Comparison of ENCODE assay signal across 1 cellular context in the genomic region with DNA sequence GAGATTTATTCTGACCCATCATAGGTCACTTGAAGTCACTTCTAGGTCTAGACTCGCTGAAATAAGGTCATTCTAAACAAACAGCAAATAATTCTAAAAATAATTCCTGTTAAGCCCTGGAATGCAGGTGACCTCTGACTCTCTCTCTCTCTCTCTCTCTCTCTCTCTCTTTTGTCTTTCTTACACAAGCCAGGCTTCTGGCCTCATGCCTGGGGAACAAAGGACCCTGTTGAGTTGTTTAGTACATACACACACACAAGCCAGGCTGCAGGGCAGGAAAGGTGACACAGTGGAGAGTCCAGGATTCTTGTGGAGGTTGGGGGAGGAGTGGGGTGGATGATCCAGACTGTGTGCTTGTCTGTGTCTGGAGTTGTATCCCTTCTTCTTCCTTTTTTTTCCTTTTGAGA.
TF ChIP-seq lines count a peak whose summit lies in the region.

No MANE protein-coding gene starts in this region.

TF ChIP-seq in HepG2, 621 proteins besides CTCF, POLR2A, EP300 and RAD21 (continued from another document and continues in another):
- TF ChIP-seq, protein P1, sequence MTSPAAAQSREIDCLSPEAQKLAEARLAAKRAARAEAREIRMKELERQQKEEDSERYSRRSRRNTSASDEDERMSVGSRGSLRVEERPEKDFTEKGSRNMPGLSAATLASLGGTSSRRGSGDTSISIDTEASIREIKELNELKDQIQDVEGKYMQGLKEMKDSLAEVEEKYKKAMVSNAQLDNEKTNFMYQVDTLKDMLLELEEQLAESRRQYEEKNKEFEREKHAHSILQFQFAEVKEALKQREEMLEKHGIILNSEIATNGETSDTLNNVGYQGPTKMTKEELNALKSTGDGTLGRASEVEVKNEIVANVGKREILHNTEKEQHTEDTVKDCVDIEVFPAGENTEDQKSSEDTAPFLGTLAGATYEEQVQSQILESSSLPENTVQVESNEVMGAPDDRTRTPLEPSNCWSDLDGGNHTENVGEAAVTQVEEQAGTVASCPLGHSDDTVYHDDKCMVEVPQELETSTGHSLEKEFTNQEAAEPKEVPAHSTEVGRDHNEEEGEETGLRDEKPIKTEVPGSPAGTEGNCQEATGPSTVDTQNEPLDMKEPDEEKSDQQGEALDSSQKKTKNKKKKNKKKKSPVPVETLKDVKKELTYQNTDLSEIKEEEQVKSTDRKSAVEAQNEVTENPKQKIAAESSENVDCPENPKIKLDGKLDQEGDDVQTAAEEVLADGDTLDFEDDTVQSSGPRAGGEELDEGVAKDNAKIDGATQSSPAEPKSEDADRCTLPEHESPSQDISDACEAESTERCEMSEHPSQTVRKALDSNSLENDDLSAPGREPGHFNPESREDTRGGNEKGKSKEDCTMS (CRISPR knock-in tag; conservative IDR thresholded peaks at IDR 0.05): no peak
- no peak for TF ChIP-seq RELA (CRISPR knock-in tag; IDR thresholded peaks at IDR 0.05)
- TF ChIP-seq, protein P2, sequence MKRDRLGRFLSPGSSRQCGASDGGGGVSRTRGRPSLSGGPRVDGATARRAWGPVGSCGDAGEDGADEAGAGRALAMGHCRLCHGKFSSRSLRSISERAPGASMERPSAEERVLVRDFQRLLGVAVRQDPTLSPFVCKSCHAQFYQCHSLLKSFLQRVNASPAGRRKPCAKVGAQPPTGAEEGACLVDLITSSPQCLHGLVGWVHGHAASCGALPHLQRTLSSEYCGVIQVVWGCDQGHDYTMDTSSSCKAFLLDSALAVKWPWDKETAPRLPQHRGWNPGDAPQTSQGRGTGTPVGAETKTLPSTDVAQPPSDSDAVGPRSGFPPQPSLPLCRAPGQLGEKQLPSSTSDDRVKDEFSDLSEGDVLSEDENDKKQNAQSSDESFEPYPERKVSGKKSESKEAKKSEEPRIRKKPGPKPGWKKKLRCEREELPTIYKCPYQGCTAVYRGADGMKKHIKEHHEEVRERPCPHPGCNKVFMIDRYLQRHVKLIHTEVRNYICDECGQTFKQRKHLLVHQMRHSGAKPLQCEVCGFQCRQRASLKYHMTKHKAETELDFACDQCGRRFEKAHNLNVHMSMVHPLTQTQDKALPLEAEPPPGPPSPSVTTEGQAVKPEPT (CRISPR knock-in tag; IDR thresholded peaks at IDR 0.05; ENCODE audit: low read depth): no peak
- TF ChIP-seq SRF (IDR thresholded peaks at IDR 0.05; ENCODE audit: low read depth, low read length): no peak
- TF ChIP-seq MYC (CRISPR knock-in tag; IDR thresholded peaks at IDR 0.05; ENCODE audit: borderline replicate concordance): peak; percentile 66; the same call in 1 of the 2 replicates
- TF ChIP-seq, protein P3, sequence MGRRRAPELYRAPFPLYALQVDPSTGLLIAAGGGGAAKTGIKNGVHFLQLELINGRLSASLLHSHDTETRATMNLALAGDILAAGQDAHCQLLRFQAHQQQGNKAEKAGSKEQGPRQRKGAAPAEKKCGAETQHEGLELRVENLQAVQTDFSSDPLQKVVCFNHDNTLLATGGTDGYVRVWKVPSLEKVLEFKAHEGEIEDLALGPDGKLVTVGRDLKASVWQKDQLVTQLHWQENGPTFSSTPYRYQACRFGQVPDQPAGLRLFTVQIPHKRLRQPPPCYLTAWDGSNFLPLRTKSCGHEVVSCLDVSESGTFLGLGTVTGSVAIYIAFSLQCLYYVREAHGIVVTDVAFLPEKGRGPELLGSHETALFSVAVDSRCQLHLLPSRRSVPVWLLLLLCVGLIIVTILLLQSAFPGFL (CRISPR knock-in tag; IDR thresholded peaks at IDR 0.05): no peak
- TF ChIP-seq NR1H2 (CRISPR knock-in tag; IDR thresholded peaks at IDR 0.05; ENCODE audit: borderline replicate concordance, low read depth): peak; percentile 98
- TF ChIP-seq MTA3 (CRISPR knock-in tag; IDR thresholded peaks at IDR 0.05): no peak
- TF ChIP-seq NCOA2 (CRISPR knock-in tag; IDR thresholded peaks at IDR 0.05): peak; percentile 92
- TF ChIP-seq ZNF234 (CRISPR knock-in tag; conservative IDR thresholded peaks at IDR 0.05): no peak
- no peak for TF ChIP-seq ZNF460 (CRISPR knock-in tag; IDR thresholded peaks at IDR 0.05; ENCODE audit: borderline replicate concordance)
- no peak for TF ChIP-seq ZNF879 (CRISPR knock-in tag; IDR thresholded peaks at IDR 0.05)
- TF ChIP-seq, protein P4, sequence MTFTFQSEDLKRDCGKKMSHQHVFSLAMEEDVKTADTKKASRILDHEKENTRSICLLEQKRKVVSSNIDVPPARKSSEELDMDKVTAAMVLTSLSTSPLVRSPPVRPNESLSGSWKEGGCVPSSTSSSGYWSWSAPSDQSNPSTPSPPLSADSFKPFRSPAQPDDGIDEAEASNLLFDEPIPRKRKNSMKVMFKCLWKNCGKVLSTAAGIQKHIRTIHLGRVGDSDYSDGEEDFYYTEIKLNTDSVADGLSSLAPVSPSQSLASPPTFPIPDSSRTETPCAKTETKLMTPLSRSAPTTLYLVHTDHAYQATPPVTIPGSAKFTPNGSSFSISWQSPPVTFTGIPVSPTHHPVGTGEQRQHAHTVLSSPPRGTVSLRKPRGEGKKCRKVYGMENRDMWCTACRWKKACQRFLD (CRISPR knock-in tag; IDR thresholded peaks at IDR 0.05; ENCODE audit: borderline replicate concordance): no peak
- no peak for TF ChIP-seq ATF7-NPFF (CRISPR knock-in tag; IDR thresholded peaks at IDR 0.05; ENCODE audit: low read depth)
- 0 out of 2 replicates have a peak, but pooled peaks have one; percentile 27 for TF ChIP-seq SMYD3 (CRISPR knock-in tag; IDR thresholded peaks at IDR 0.05)
- TF ChIP-seq TRIM24 (CRISPR knock-in tag; IDR thresholded peaks at IDR 0.05): 0 out of 2 replicates have a peak, but pooled peaks have one; percentile 59
- TF ChIP-seq, protein P5, sequence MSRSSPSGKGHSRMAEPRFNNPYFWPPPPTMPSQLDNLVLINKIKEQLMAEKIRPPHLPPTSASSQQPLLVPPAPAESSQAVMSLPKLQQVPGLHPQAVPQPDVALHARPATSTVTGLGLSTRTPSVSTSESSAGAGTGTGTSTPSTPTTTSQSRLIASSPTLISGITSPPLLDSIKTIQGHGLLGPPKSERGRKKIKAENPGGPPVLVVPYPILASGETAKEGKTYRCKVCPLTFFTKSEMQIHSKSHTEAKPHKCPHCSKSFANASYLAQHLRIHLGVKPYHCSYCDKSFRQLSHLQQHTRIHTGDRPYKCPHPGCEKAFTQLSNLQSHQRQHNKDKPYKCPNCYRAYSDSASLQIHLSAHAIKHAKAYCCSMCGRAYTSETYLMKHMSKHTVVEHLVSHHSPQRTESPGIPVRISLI (CRISPR knock-in tag; IDR thresholded peaks at IDR 0.05; ENCODE audit: borderline replicate concordance): no peak; the same call in 1 of the 2 replicates
- TF ChIP-seq, protein P6, sequence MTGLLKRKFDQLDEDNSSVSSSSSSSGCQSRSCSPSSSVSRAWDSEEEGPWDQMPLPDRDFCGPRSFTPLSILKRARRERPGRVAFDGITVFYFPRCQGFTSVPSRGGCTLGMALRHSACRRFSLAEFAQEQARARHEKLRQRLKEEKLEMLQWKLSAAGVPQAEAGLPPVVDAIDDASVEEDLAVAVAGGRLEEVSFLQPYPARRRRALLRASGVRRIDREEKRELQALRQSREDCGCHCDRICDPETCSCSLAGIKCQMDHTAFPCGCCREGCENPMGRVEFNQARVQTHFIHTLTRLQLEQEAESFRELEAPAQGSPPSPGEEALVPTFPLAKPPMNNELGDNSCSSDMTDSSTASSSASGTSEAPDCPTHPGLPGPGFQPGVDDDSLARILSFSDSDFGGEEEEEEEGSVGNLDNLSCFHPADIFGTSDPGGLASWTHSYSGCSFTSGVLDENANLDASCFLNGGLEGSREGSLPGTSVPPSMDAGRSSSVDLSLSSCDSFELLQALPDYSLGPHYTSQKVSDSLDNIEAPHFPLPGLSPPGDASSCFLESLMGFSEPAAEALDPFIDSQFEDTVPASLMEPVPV (CRISPR knock-in tag; IDR thresholded peaks at IDR 0.05): no peak
- peak; percentile 64; the same call in 1 of the 2 replicates for TF ChIP-seq CCDC6 (CRISPR knock-in tag; IDR thresholded peaks at IDR 0.05)
- TF ChIP-seq MLLT10 (CRISPR knock-in tag; IDR thresholded peaks at IDR 0.05): no peak
- peak; percentile 68; the same call in 1 of the 2 replicates for TF ChIP-seq ZMAT3 (CRISPR knock-in tag; conservative IDR thresholded peaks at IDR 0.05)
- TF ChIP-seq, protein P7, sequence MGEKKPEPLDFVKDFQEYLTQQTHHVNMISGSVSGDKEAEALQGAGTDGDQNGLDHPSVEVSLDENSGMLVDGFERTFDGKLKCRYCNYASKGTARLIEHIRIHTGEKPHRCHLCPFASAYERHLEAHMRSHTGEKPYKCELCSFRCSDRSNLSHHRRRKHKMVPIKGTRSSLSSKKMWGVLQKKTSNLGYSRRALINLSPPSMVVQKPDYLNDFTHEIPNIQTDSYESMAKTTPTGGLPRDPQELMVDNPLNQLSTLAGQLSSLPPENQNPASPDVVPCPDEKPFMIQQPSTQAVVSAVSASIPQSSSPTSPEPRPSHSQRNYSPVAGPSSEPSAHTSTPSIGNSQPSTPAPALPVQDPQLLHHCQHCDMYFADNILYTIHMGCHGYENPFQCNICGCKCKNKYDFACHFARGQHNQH (CRISPR knock-in tag; IDR thresholded peaks at IDR 0.05): peak; percentile 80
- TF ChIP-seq AKAP8 (CRISPR knock-in tag; IDR thresholded peaks at IDR 0.05): peak; percentile 31; the same call in 1 of the 2 replicates
- peak; percentile 90 for TF ChIP-seq THAP11 (CRISPR knock-in tag; IDR thresholded peaks at IDR 0.05)
- TF ChIP-seq, protein P8, sequence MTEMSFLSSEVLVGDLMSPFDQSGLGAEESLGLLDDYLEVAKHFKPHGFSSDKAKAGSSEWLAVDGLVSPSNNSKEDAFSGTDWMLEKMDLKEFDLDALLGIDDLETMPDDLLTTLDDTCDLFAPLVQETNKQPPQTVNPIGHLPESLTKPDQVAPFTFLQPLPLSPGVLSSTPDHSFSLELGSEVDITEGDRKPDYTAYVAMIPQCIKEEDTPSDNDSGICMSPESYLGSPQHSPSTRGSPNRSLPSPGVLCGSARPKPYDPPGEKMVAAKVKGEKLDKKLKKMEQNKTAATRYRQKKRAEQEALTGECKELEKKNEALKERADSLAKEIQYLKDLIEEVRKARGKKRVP (CRISPR knock-in tag; IDR thresholded peaks at IDR 0.05): peak in 1 of 2 experiments; percentile 42; a peak in 1 of 4 replicates
- peak; percentile 76 for TF ChIP-seq FOSL2 (CRISPR knock-in tag; IDR thresholded peaks at IDR 0.05)
- TF ChIP-seq, protein P9, sequence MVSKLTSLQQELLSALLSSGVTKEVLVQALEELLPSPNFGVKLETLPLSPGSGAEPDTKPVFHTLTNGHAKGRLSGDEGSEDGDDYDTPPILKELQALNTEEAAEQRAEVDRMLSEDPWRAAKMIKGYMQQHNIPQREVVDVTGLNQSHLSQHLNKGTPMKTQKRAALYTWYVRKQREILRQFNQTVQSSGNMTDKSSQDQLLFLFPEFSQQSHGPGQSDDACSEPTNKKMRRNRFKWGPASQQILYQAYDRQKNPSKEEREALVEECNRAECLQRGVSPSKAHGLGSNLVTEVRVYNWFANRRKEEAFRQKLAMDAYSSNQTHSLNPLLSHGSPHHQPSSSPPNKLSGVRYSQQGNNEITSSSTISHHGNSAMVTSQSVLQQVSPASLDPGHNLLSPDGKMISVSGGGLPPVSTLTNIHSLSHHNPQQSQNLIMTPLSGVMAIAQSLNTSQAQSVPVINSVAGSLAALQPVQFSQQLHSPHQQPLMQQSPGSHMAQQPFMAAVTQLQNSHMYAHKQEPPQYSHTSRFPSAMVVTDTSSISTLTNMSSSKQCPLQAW (CRISPR knock-in tag; IDR thresholded peaks at IDR 0.05): peak; percentile 90
- TF ChIP-seq TOPORS (CRISPR knock-in tag; IDR thresholded peaks at IDR 0.05): no peak; the same call in 1 of the 2 replicates
- TF ChIP-seq RCOR2 (CRISPR knock-in tag; IDR thresholded peaks at IDR 0.05): peak; percentile 77
- TF ChIP-seq ZNF777 (CRISPR knock-in tag; IDR thresholded peaks at IDR 0.05): no peak
- no peak for TF ChIP-seq ZNF773 (CRISPR knock-in tag; IDR thresholded peaks at IDR 0.05; ENCODE audit: borderline replicate concordance)
- peak; percentile 83; the same call in 1 of the 2 replicates for TF ChIP-seq TBX3 (IDR thresholded peaks at IDR 0.05; ENCODE audit: borderline replicate concordance)
- no peak for TF ChIP-seq NFRKB (IDR thresholded peaks at IDR 0.05)
- TF ChIP-seq, protein P10, sequence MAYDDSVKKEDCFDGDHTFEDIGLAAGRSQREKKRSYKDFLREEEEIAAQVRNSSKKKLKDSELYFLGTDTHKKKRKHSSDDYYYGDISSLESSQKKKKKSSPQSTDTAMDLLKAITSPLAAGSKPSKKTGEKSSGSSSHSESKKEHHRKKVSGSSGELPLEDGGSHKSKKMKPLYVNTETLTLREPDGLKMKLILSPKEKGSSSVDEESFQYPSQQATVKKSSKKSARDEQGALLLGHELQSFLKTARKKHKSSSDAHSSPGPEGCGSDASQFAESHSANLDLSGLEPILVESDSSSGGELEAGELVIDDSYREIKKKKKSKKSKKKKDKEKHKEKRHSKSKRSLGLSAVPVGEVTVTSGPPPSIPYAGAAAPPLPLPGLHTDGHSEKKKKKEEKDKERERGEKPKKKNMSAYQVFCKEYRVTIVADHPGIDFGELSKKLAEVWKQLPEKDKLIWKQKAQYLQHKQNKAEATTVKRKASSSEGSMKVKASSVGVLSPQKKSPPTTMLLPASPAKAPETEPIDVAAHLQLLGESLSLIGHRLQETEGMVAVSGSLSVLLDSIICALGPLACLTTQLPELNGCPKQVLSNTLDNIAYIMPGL (CRISPR knock-in tag; IDR thresholded peaks at IDR 0.05; ENCODE audit: borderline replicate concordance in 1 of 2, low read depth in 1 of 2): peak in 1 of 2 experiments; percentile 60; a peak in 1 of 4 replicates
- no peak for TF ChIP-seq ZNF562 (CRISPR knock-in tag; IDR thresholded peaks at IDR 0.05; ENCODE audit: borderline replicate concordance)
- TF ChIP-seq, protein P11, sequence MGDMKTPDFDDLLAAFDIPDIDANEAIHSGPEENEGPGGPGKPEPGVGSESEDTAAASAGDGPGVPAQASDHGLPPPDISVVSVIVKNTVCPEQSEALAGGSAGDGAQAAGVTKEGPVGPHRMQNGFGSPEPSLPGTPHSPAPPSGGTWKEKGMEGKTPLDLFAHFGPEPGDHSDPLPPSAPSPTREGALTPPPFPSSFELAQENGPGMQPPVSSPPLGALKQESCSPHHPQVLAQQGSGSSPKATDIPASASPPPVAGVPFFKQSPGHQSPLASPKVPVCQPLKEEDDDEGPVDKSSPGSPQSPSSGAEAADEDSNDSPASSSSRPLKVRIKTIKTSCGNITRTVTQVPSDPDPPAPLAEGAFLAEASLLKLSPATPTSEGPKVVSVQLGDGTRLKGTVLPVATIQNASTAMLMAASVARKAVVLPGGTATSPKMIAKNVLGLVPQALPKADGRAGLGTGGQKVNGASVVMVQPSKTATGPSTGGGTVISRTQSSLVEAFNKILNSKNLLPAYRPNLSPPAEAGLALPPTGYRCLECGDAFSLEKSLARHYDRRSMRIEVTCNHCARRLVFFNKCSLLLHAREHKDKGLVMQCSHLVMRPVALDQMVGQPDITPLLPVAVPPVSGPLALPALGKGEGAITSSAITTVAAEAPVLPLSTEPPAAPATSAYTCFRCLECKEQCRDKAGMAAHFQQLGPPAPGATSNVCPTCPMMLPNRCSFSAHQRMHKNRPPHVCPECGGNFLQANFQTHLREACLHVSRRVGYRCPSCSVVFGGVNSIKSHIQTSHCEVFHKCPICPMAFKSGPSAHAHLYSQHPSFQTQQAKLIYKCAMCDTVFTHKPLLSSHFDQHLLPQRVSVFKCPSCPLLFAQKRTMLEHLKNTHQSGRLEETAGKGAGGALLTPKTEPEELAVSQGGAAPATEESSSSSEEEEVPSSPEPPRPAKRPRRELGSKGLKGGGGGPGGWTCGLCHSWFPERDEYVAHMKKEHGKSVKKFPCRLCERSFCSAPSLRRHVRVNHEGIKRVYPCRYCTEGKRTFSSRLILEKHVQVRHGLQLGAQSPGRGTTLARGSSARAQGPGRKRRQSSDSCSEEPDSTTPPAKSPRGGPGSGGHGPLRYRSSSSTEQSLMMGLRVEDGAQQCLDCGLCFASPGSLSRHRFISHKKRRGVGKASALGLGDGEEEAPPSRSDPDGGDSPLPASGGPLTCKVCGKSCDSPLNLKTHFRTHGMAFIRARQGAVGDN (CRISPR knock-in tag; IDR thresholded peaks at IDR 0.05): no peak
- TF ChIP-seq RFXANK (CRISPR knock-in tag; IDR thresholded peaks at IDR 0.05): no peak
- TF ChIP-seq JUND (CRISPR knock-in tag; IDR thresholded peaks at IDR 0.05): peak; percentile 59; the same call in 1 of the 2 replicates
- no peak for TF ChIP-seq TEAD2 (CRISPR knock-in tag; IDR thresholded peaks at IDR 0.05)
- no peak for TF ChIP-seq KAT2B (IDR thresholded peaks at IDR 0.05; ENCODE audit: borderline replicate concordance, low read depth, low read length)
- TF ChIP-seq ZNF225 (CRISPR knock-in tag; IDR thresholded peaks at IDR 0.05): no peak
